Comparison of ENCODE assay signal across 1 cellular context in the genomic region with DNA sequence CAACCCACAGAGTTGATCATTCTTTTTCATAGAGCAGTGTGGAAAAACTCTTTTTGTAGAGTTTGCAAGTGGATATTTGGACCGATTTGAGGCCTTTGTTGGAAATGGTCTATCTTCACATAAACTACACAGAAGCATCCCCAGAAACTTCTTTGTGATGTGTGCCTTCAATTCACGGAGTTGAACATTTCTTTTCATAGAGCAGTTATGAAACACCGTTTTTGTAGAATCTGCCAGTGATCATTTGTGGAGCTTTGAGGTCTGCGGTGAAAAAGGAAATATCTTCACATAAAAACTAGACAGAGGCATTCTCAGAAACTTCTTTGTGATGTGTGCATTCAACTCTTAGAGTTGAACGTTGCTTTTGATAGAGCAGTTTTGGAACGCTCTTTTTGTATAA.
TF ChIP-seq lines count a peak whose summit lies in the region.

No MANE protein-coding gene starts in this region.

TF ChIP-seq in HepG2, 621 proteins besides CTCF, POLR2A, EP300 and RAD21 (continued from another document):
- TF ChIP-seq, protein P1, sequence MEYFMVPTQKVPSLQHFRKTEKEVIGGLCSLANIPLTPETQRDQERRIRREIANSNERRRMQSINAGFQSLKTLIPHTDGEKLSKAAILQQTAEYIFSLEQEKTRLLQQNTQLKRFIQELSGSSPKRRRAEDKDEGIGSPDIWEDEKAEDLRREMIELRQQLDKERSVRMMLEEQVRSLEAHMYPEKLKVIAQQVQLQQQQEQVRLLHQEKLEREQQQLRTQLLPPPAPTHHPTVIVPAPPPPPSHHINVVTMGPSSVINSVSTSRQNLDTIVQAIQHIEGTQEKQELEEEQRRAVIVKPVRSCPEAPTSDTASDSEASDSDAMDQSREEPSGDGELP (IDR thresholded peaks at IDR 0.05; ENCODE audit: borderline replicate concordance, low read depth): no peak
- no peak for TF ChIP-seq MEIS1 (CRISPR knock-in tag; IDR thresholded peaks at IDR 0.05; ENCODE audit: borderline replicate concordance)
- TF ChIP-seq CBX2 (IDR thresholded peaks at IDR 0.05; ENCODE audit: low read depth, low read length): peak; percentile 75; the same call in 1 of the 2 replicates
- TF ChIP-seq CBX2 (CRISPR knock-in tag; IDR thresholded peaks at IDR 0.05; ENCODE audit: low read depth): no peak
- no peak for TF ChIP-seq KDM4B (CRISPR knock-in tag; IDR thresholded peaks at IDR 0.05)
- no peak for TF ChIP-seq HOXA5 (CRISPR knock-in tag; IDR thresholded peaks at IDR 0.05)
- TF ChIP-seq, protein P2, sequence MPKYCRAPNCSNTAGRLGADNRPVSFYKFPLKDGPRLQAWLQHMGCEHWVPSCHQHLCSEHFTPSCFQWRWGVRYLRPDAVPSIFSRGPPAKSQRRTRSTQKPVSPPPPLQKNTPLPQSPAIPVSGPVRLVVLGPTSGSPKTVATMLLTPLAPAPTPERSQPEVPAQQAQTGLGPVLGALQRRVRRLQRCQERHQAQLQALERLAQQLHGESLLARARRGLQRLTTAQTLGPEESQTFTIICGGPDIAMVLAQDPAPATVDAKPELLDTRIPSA (CRISPR knock-in tag; IDR thresholded peaks at IDR 0.05; ENCODE audit: borderline replicate concordance): no peak
- TF ChIP-seq ZNF598 (CRISPR knock-in tag; IDR thresholded peaks at IDR 0.05; ENCODE audit: borderline replicate concordance): no peak
TF ChIP-seq in HepG2: peak in this region for 2.
